In the genomic region with DNA sequence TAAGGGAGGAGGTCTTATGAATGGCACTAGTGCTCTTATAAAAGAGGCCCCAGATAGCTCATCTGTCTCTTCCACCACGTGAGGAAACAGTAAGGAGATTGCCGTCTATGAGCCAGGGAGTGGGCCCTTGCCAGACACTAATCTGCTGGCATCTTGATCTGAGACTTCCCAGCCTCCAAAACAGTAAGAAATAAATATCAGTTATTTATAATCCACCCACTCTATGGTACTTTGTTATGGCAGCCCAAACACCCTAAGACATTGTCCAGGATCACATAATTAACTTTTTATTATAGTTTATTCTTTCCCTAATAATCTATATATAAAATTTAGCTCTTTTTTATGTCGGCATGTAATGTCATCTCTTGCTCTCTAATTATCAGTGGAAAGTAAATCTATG, we compare ENCODE assay signal across 12 cellular contexts.
A peak's percentile ranks its signal among the peaks of the same experiment; 100 is the strongest.
DNase-seq lines count a peak whose midpoint lies in the region; TF ChIP-seq lines count a peak whose summit lies in the region.
"Had no signal": no experiment of that assay in that cellular context is flagged by ENCODE, and none has a peak within 500 bp of the region (broad histone marks: within the 10 kb centered on the region; RNA-seq: fewer than 3 reads in every experiment).

No MANE protein-coding gene starts in this region.

- no peak for TF ChIP-seq POLR2A in erythroblast (IDR thresholded peaks at IDR 0.05; ENCODE audit: low read length)

- DNase-seq in NCI-H82 (lab: John Stamatoyannopoulos, UW) (peak; percentile 28), NCI-H82 treated with DMSO at 0.1 percent for 48 hours (lab: John Stamatoyannopoulos, UW; ENCODE audit: unreplicated experiment) (no peak), erythroblast (lab: John Stamatoyannopoulos, UW) (peak; percentile 16 to 43), Kasumi-1 (lab: John Stamatoyannopoulos, UW) (no peak)
- no peak for DNase-seq in stimulated activated naive CD4-positive, alpha-beta T cell (lab: John Stamatoyannopoulos, UW)
- DNase-seq: AML-193; Caco-2; Calu3; CD4-positive, alpha-beta T cell; CD8-positive, alpha-beta T cell; DMS79 treated with DMSO at 0.1 percent for 48 hours; GF-D8 had no signal

Comparison
In these comparisons a context has a peak if more than half of its experiments do, and no peak if none do; other contexts are left out.
1. DNase-seq: peak in NCI-H82 (single experiment) and erythroblast (2 of 2); none in NCI-H82 treated with DMSO at 0.1 percent for 48 hours (single experiment), stimulated activated naive CD4-positive, alpha-beta T cell (0 of 6) and Kasumi-1 (0 of 2).